Comparison of ENCODE assay signal across 2 cellular contexts in genomic region chr22:38882972-38883622, GRCh38.
TF ChIP-seq lines count a peak whose summit lies in the region.

No MANE protein-coding gene starts in this region.

TF ChIP-seq in K562, 482 proteins besides CTCF, POLR2A, EP300 and RAD21:
- TF ChIP-seq, protein P1, sequence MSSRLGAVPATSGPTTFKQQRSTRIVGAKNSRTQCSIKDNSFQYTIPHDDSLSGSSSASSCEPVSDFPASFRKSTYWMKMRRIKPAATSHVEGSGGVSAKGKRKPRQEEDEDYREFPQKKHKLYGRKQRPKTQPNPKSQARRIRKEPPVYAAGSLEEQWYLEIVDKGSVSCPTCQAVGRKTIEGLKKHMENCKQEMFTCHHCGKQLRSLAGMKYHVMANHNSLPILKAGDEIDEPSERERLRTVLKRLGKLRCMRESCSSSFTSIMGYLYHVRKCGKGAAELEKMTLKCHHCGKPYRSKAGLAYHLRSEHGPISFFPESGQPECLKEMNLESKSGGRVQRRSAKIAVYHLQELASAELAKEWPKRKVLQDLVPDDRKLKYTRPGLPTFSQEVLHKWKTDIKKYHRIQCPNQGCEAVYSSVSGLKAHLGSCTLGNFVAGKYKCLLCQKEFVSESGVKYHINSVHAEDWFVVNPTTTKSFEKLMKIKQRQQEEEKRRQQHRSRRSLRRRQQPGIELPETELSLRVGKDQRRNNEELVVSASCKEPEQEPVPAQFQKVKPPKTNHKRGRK (tag; IDR thresholded peaks at IDR 0.05): peak; percentile 72
- no peak for TF ChIP-seq CC2D1A (IDR thresholded peaks at IDR 0.05)

TF ChIP-seq in GM12891, 5 proteins besides CTCF, POLR2A, EP300 and RAD21:
- TF ChIP-seq POLR2AphosphoS5 (IDR thresholded peaks at IDR 0.05; ENCODE audit: low read depth, low read length) (no peak), SPI1 (IDR thresholded peaks at IDR 0.05; ENCODE audit: low read depth, low read length) (no peak), TAF1 (IDR thresholded peaks at IDR 0.05; ENCODE audit: low read depth, low read length) (no peak), PAX5 (IDR thresholded peaks at IDR 0.05; ENCODE audit: insufficient read depth, low read length, severe bottlenecking) (no peak), POU2F2 (IDR thresholded peaks at IDR 0.05; ENCODE audit: low read depth, low read length) (no peak)
